Comparison of ENCODE assay signal across 23 cellular contexts in the genomic region with DNA sequence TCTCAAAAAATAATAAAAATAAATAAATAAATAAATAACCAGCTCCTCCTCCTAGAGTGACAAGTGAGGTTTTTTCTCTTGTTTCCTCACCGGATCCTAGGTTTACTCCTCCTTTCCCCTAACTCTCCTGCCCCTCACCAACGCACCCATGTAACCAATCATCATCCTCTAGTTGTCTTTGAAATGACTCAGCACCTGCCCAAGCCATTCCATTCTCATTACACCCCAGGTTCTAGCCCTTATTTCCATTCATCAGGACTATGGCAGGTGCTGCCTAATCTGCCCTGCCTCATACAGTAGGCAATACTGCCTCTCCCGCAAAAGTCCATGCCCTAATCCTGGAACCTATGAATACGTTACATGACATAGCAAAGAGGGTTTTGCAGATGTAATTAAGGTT.
DNase-seq lines count a peak whose midpoint lies in the region; ATAC-seq and TF ChIP-seq lines count a peak whose summit lies in the region.
"Had no signal": no experiment of that assay in that cellular context is flagged by ENCODE, and none has a peak within 500 bp of the region (broad histone marks: within the 10 kb centered on the region; RNA-seq: fewer than 3 reads in every experiment).

No MANE protein-coding gene starts in this region.

- H3K9ac ChIP-seq in mesendoderm (ENCODE audit: low read length) = no peak overlapping the region
- H3K9ac ChIP-seq: BLaER1 treated with 17β-estradiol and CSF1 and Interleukin-3, amounts not matched to agents 10 nM and 100 nM had no signal

- H3K4me2 ChIP-seq in mesendoderm (ENCODE audit: low read length) = no peak overlapping the region
- H3K4me2 ChIP-seq: A549; BLaER1 treated with 17β-estradiol and CSF1 and Interleukin-3, amounts not matched to agents 10 nM and 100 nM; GM23338 had no signal

- H3K4me1 ChIP-seq in foreskin keratinocyte (no peaks in the 10 kb centered on the region), mesendoderm (ENCODE audit: control insufficient read depth, low read depth, low read length) (no peaks in the 10 kb centered on the region), uterus (no peaks in the 10 kb centered on the region)
- H3K4me1 ChIP-seq: A549; BE2C; BLaER1 treated with 17β-estradiol and CSF1 and Interleukin-3, amounts not matched to agents 10 nM and 100 nM had no signal

- no peak overlapping the region for H3K27ac ChIP-seq in foreskin keratinocyte
- no peak overlapping the region for H3K27ac ChIP-seq in mesendoderm (ENCODE audit: low read depth, low read length)
- no peak overlapping the region for H3K27ac ChIP-seq in uterus
- H3K27ac ChIP-seq: A549; BLaER1 treated with 17β-estradiol and CSF1 and Interleukin-3, amounts not matched to agents 10 nM and 100 nM had no signal

- no peak overlapping the region for H4K5ac ChIP-seq in mesendoderm (ENCODE audit: low read length)

- no peak overlapping the region for H3K4me3 ChIP-seq in mesendoderm (ENCODE audit: low read length)
- H3K4me3 ChIP-seq in uterus = no peak overlapping the region
- H3K4me3 ChIP-seq: A549; BLaER1 treated with 17β-estradiol and CSF1 and Interleukin-3, amounts not matched to agents 10 nM and 100 nM; GM12878; GM23338 had no signal

- no peak overlapping the region for H3K56ac ChIP-seq in mesendoderm (ENCODE audit: low read length)

- no peaks in the 10 kb centered on the region for H3K79me2 ChIP-seq in mesendoderm (ENCODE audit: control insufficient read depth, insufficient read depth, low read length)

- no peak overlapping the region for H3K23ac ChIP-seq in mesendoderm (ENCODE audit: low read length)

- H3K79me1 ChIP-seq in mesendoderm (ENCODE audit: low read length) = no peaks in the 10 kb centered on the region

- H2BK120ac ChIP-seq in mesendoderm (ENCODE audit: low read depth, low read length) = no peak overlapping the region

- intact Hi-C loops in uterus (cut with DNase I; ENCODE audit: low total_unique reads) = no loop called here

- no peak overlapping the region for H4K8ac ChIP-seq in mesendoderm (ENCODE audit: low read depth, low read length)

- no peak overlapping the region for H2AK5ac ChIP-seq in mesendoderm (ENCODE audit: low read length)

- WGBS in mesendoderm (ENCODE audit: extremely low coverage, insufficient coverage, low lambda C conversion rate) = no CpG with 5 or more reads among the region's 4 CpGs

- no peaks in the 10 kb centered on the region for H3K9me3 ChIP-seq in uterus
- H3K9me3 ChIP-seq: A549; BE2C; BLaER1 treated with 17β-estradiol and CSF1 and Interleukin-3, amounts not matched to agents 10 nM and 100 nM had no signal

- no peak overlapping the region for H3K4ac ChIP-seq in mesendoderm (ENCODE audit: low read depth, low read length)

- no peak for TF ChIP-seq POLR2A in uterus (IDR thresholded peaks at IDR 0.05)

- H3K18ac ChIP-seq in mesendoderm (ENCODE audit: low read length) = no peak overlapping the region

- no peak overlapping the region for H2BK5ac ChIP-seq in mesendoderm (ENCODE audit: low read length)

- peak; percentile 60 for ATAC-seq in foreskin keratinocyte
- no peak for ATAC-seq in GM18873 (IDR thresholded peaks at IDR 0.05; ENCODE audit: low FRiP score, unreplicated experiment)
- ATAC-seq: A549, GM12878, GM23338, HCT116 had no signal

- DNase-seq in NCI-H146 (lab: John Stamatoyannopoulos, UW) (peak; percentile 67), NCI-H226 (peak; percentile 45), foreskin keratinocyte (peak in 1 of 2 donors; percentile 30), mesendoderm (peak; percentile 32), uterus (no peak), NCI-H1105 (lab: John Stamatoyannopoulos, UW) (no peak)
- DNase-seq: 8988T; ACHN; AML-193; BE2C; CD4-positive, alpha-beta T cell; CD8-positive, alpha-beta memory T cell; DMS 273 treated with DMSO at 0.1 percent for 48 hours; DMS79; EL; GDM1; H9 had no signal

- H2BK15ac ChIP-seq in mesendoderm (replicated peaks; ENCODE audit: low read depth) = no peak overlapping the region

- H3K27me3 ChIP-seq in foreskin keratinocyte (peaks cover 25% of the 10 kb centered on the region), mesendoderm (ENCODE audit: insufficient read depth, low read length, poor library complexity) (no peaks in the 10 kb centered on the region), uterus (no peaks in the 10 kb centered on the region)
- H3K27me3 ChIP-seq: BE2C; BLaER1 treated with 17β-estradiol and CSF1 and Interleukin-3, amounts not matched to agents 10 nM and 100 nM had no signal

- H3K36me3 ChIP-seq in mesendoderm (ENCODE audit: control insufficient read depth, insufficient read depth, low read length) = no peaks in the 10 kb centered on the region
- H3K36me3 ChIP-seq in uterus = no peaks in the 10 kb centered on the region
- H3K36me3 ChIP-seq: BE2C; BLaER1 treated with 17β-estradiol and CSF1 and Interleukin-3, amounts not matched to agents 10 nM and 100 nM had no signal

- TF ChIP-seq CTCF in foreskin keratinocyte (conservative IDR thresholded peaks at IDR 0.05) = no peak
- no peak for TF ChIP-seq CTCF in uterus (IDR thresholded peaks at IDR 0.05)

Comparison
In these comparisons a context has a peak if more than half of its experiments do, and no peak if none do; other contexts are left out.
1. DNase-seq: peak in NCI-H146 (single experiment), NCI-H226 (single experiment) and mesendoderm (single experiment); none in uterus (0 of 2) and NCI-H1105 (single experiment).